Comparison of ENCODE assay signal across 13 cellular contexts in genomic region chr7:7104971-7105370, GRCh38.
"Had no signal": no experiment of that assay in that cellular context is flagged by ENCODE, and none has a peak within 500 bp of the region (broad histone marks: within the 10 kb centered on the region; RNA-seq: fewer than 3 reads in every experiment).

No MANE protein-coding gene starts in this region.

- H3K4me3 Mint-ChIP-seq: nephron progenitor cell; stimulated activated memory B cell treated with anti-CD40 and anti-IgM and Interleukin-4, amounts not matched to agents 10 μg/mL and 1 μg/mL and 100 μg/mL, for 72 hours; WTC11 had no signal

- H3K9me3 ChIP-seq: ascending aorta, psoas muscle, right lobe of liver, tibial artery had no signal

- H3K27me3 Mint-ChIP-seq: stimulated activated memory B cell treated with anti-CD40 and anti-IgM and Interleukin-4, amounts not matched to agents 10 μg/mL and 1 μg/mL and 100 μg/mL, for 72 hours had no signal

- H3K4me1 ChIP-seq: ascending aorta, psoas muscle, right lobe of liver had no signal

- ATAC-seq: left lung; psoas muscle; right lobe of liver; stimulated activated memory B cell treated with anti-CD40 and anti-IgM and Interleukin-4, amounts not matched to agents 10 μg/mL and 1 μg/mL and 100 μg/mL, for 72 hours had no signal

- H3K27ac Mint-ChIP-seq: nephron progenitor cell; stimulated activated memory B cell treated with anti-CD40 and anti-IgM and Interleukin-4, amounts not matched to agents 10 μg/mL and 1 μg/mL and 100 μg/mL, for 72 hours had no signal

- H3K36me3 ChIP-seq: ascending aorta, left lung, right lobe of liver, tibial artery had no signal

- H3K27me3 ChIP-seq: ascending aorta, left lung, tibial artery had no signal

- H3K27ac ChIP-seq: ascending aorta, left lung, psoas muscle, right lobe of liver, tibial artery had no signal

- DNase-seq: activated CD4-positive, alpha-beta T cell treated with anti-CD3 and anti-CD28 coated beads, Interleukin-2, amount 50 U/mL, for 4 hours; activated T-cell treated with anti-CD3 and anti-CD28 coated beads, Interleukin-2, amount 50 U/mL, for 1 hour; foreskin melanocyte; head of caudate nucleus; islet precursor cell; left lung; nephron progenitor cell; psoas muscle; right lobe of liver; tibial artery had no signal

- H3K9me3 Mint-ChIP-seq: stimulated activated memory B cell treated with anti-CD40 and anti-IgM and Interleukin-4, amounts not matched to agents 10 μg/mL and 1 μg/mL and 100 μg/mL, for 72 hours had no signal

- H3K4me3 ChIP-seq: ascending aorta, left lung, psoas muscle, right lobe of liver, tibial artery had no signal
